Comparison of ENCODE assay signal across 32 cellular contexts in genomic region chr16:1401758-1402154, GRCh38. TPM values are rescaled to one million over a fixed set of nuclear protein-coding genes. Genes with fewer than 3 reads are reported as not detected.
"Had no signal": no experiment of that assay in that cellular context is flagged by ENCODE, and none has a peak within 500 bp of the region (broad histone marks: within the 10 kb centered on the region; RNA-seq: fewer than 3 reads in every experiment).

No MANE protein-coding gene starts in this region.

- H3K27me3 ChIP-seq: adrenal gland, SJCRH30 had no signal

- H3K9me3 Mint-ChIP-seq: activated CD8-positive, alpha-beta T cell treated with anti-CD3 and anti-CD28 coated beads for 36 hours; activated naive CD4-positive, alpha-beta T cell treated with anti-CD3 and anti-CD28 coated beads, Interleukin-2, amount 50 U/mL, for 72 hours; activated T-cell treated with anti-CD3 and anti-CD28 coated beads, Interleukin-2, amount 50 U/mL, for 72 hours; activated T-helper 17 cell treated with anti-CD3 and anti-CD28 coated beads, Interleukin-2, amount 50 U/mL, for 72 hours; brain had no signal

- H3K9me3 ChIP-seq: adrenal gland, SJCRH30 had no signal

- H3K27ac ChIP-seq: adrenal gland, SJCRH30, SK-N-MC, WERI-Rb-1 had no signal

- H3K27me3 Mint-ChIP-seq: activated CD8-positive, alpha-beta T cell treated with anti-CD3 and anti-CD28 coated beads for 36 hours; activated T-helper 17 cell treated with anti-CD3 and anti-CD28 coated beads, Interleukin-2, amount 50 U/mL, for 72 hours; brain had no signal

- H3K36me3 Mint-ChIP-seq: activated naive CD4-positive, alpha-beta T cell treated with anti-CD3 and anti-CD28 coated beads, Interleukin-2, amount 50 U/mL, for 72 hours had no signal

- H3K27ac Mint-ChIP-seq: activated CD8-positive, alpha-beta T cell treated with anti-CD3 and anti-CD28 coated beads for 36 hours; activated T-cell treated with anti-CD3 and anti-CD28 coated beads, Interleukin-2, amount 50 U/mL, for 72 hours; activated T-helper 17 cell treated with anti-CD3 and anti-CD28 coated beads, Interleukin-2, amount 50 U/mL, for 72 hours; brain had no signal

- H3K4me3 Mint-ChIP-seq: activated CD8-positive, alpha-beta T cell treated with anti-CD3 and anti-CD28 coated beads for 36 hours; activated T-cell treated with anti-CD3 and anti-CD28 coated beads, Interleukin-2, amount 50 U/mL, for 72 hours; activated T-helper 17 cell treated with anti-CD3 and anti-CD28 coated beads, Interleukin-2, amount 50 U/mL, for 72 hours; brain had no signal

- H3K4me1 ChIP-seq: adrenal gland, SJCRH30 had no signal

- H3K4me3 ChIP-seq: adrenal gland, SJCRH30, SK-N-MC had no signal

- H3K4me1 Mint-ChIP-seq: activated T-helper 17 cell treated with anti-CD3 and anti-CD28 coated beads, Interleukin-2, amount 50 U/mL, for 72 hours had no signal

- FAIRE-seq: colon had no signal

- ATAC-seq: activated CD8-positive, alpha-beta T cell treated with anti-CD3 and anti-CD28 coated beads for 36 hours; activated naive CD4-positive, alpha-beta T cell treated with anti-CD3 and anti-CD28 coated beads, Interleukin-2, amount 50 U/mL, for 72 hours; activated T-cell treated with anti-CD3 and anti-CD28 coated beads, Interleukin-2, amount 50 U/mL, for 72 hours; activated T-helper 17 cell treated with anti-CD3 and anti-CD28 coated beads, Interleukin-2, amount 50 U/mL, for 72 hours had no signal

- H3K36me3 ChIP-seq: SJCRH30 had no signal

- DNase-seq: activated CD4-positive, alpha-beta T cell treated with anti-CD3 and anti-CD28 coated beads for 1 hour; activated CD4-positive, alpha-beta T cell treated with anti-CD3 and anti-CD28 coated beads for 48 hours; activated CD4-positive, CD25-positive, alpha-beta regulatory T cell; activated CD8-positive, alpha-beta T cell treated with anti-CD3 and anti-CD28 coated beads for 36 hours; activated effector memory CD4-positive, alpha-beta T cell treated with anti-CD3 and anti-CD28 coated beads, Interleukin-2, amount 50 U/mL, for 16 hours; activated naive CD4-positive, alpha-beta T cell; activated T-cell treated with anti-CD3 and anti-CD28 coated beads, Interleukin-2, amount 50 U/mL, for 1 hour; activated T-cell treated with anti-CD3 and anti-CD28 coated beads, Interleukin-2, amount 50 U/mL, for 72 hours; adrenal gland; MM.1S; MV-4-11; NCI-H1092; NCI-H1436 treated with DMSO at 0.1 percent for 48 hours; NCI-H1694 treated with DMSO at 0.1 percent for 48 hours; NCI-H2029; NCI-H345; NCI-H524 treated with DMSO at 0.1 percent for 48 hours; SHP77; SJCRH30; T1000; WERI-Rb-1 had no signal

RNA-seq across cellular contexts. Expression of gene PERCC1, which starts 29.1 kb away (rescaled TPM):
- total RNA-seq: activated T-helper 17 cell treated with anti-CD3 and anti-CD28 coated beads, Interleukin-2, amount 50 U/mL, for 72 hours; bronchial epithelial cell; cerebellum; LHCN-M2; NCI-H460; T-helper 1 cell treated with Interleukin-12 subunit alpha and Interleukin-12 subunit beta and Interleukin-4 antibody, amounts not matched to agents 30 ng/mL and 1 ng/mL, for 36 hours; T-helper 2 cell treated with Interferon-gamma antibody and Interleukin-4, amounts not matched to agents 100 ng/mL and 5 ng/mL, for 36 hours had no signal
- polyA plus RNA-seq: adrenal gland had no signal
